In the genomic region with DNA sequence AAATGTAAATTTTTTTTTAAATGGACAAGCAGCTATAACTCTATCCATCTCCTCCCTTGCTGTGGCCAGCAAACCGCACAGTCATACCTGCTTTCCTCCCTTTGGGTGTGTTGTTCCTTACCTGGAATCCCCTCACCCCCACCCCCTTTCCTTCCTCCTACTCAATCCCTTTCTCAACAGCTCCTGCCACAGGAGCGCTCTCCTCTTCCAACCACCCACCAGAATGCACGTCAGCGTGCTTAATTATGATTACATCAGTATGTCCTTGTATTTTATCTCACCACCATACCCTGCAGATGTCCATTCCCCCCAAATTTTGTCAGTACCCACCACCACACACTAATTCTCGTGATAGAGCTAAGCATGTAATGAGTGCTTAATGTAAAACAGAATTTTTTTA, we compare ENCODE assay signal across 30 cellular contexts.
"Had no signal": no experiment of that assay in that cellular context is flagged by ENCODE, and none has a peak within 500 bp of the region (broad histone marks: within the 10 kb centered on the region; RNA-seq: fewer than 3 reads in every experiment).

No MANE protein-coding gene starts in this region.

- H3K9me3 ChIP-seq: ascending aorta, breast epithelium, Peyer's patch had no signal

- ATAC-seq: activated CD8-positive, alpha-beta T cell treated with anti-CD3 and anti-CD28 coated beads for 36 hours had no signal

- H3K27ac Mint-ChIP-seq: activated CD4-positive, alpha-beta T cell treated with anti-CD3 and anti-CD28 coated beads, Interleukin-2, amount 10 ng/mL, durations not matched to agents 24 days and 14 days; activated CD8-positive, alpha-beta T cell treated with anti-CD3 and anti-CD28 coated beads for 36 hours; activated naive CD4-positive, alpha-beta T cell treated with anti-CD3 and anti-CD28 coated beads, Interleukin-2, amount 50 U/mL, for 24 hours; activated naive CD8-positive, alpha-beta T cell treated with anti-CD3 and anti-CD28 coated beads, Interleukin-2, amount 10 ng/mL, durations not matched to agents 7 days and 5 days; activated T-cell treated with anti-CD3 and anti-CD28 coated beads, Interleukin-2, amount 50 U/mL, for 24 hours; activated T-helper 2 cell treated with anti-CD3 and anti-CD28 coated beads, Interferon-gamma antibody, Interleukin-2, Interleukin-4, amounts not matched to agents 10 μg/mL and 5 μg/mL and 100 μg/mL, durations not matched to agents 14 hours and 24 hours and 36 hours had no signal

- H3K4me1 Mint-ChIP-seq: activated CD4-positive, alpha-beta T cell treated with anti-CD3 and anti-CD28 coated beads, Interleukin-2, amount 10 ng/mL, durations not matched to agents 24 days and 14 days; activated naive CD4-positive, alpha-beta T cell treated with anti-CD3 and anti-CD28 coated beads, Interleukin-2, amount 50 U/mL, for 24 hours; activated naive CD8-positive, alpha-beta T cell treated with anti-CD3 and anti-CD28 coated beads, Interleukin-2, amount 10 ng/mL, durations not matched to agents 7 days and 5 days had no signal

- H3K4me2 ChIP-seq: KMS-11 had no signal

- H3K27ac ChIP-seq: ascending aorta, breast epithelium, KMS-11, Peyer's patch had no signal

- H3K9ac ChIP-seq: KMS-11 had no signal

- H3K27me3 Mint-ChIP-seq: activated naive CD4-positive, alpha-beta T cell treated with anti-CD3 and anti-CD28 coated beads, Interleukin-2, amount 50 U/mL, for 24 hours had no signal

- H3K36me3 ChIP-seq: ascending aorta, breast epithelium, Peyer's patch had no signal

- H3K9me3 Mint-ChIP-seq: activated CD4-positive, alpha-beta T cell treated with anti-CD3 and anti-CD28 coated beads, Interleukin-2, amount 10 ng/mL, durations not matched to agents 24 days and 14 days; activated CD8-positive, alpha-beta T cell treated with anti-CD3 and anti-CD28 coated beads for 36 hours; activated naive CD4-positive, alpha-beta T cell treated with anti-CD3 and anti-CD28 coated beads, Interleukin-2, amount 50 U/mL, for 24 hours; activated naive CD8-positive, alpha-beta T cell treated with anti-CD3 and anti-CD28 coated beads, Interleukin-2, amount 10 ng/mL, durations not matched to agents 7 days and 5 days; activated T-cell treated with anti-CD3 and anti-CD28 coated beads, Interleukin-2, amount 50 U/mL, for 24 hours; activated T-helper 2 cell treated with anti-CD3 and anti-CD28 coated beads, Interferon-gamma antibody, Interleukin-2, Interleukin-4, amounts not matched to agents 10 μg/mL and 5 μg/mL and 100 μg/mL, durations not matched to agents 14 hours and 24 hours and 36 hours had no signal

- H3K4me3 ChIP-seq: ascending aorta, breast epithelium, Peyer's patch had no signal

- H3K4me3 Mint-ChIP-seq: activated CD4-positive, alpha-beta T cell treated with anti-CD3 and anti-CD28 coated beads, Interleukin-2, amount 10 ng/mL, durations not matched to agents 24 days and 14 days; activated CD8-positive, alpha-beta T cell treated with anti-CD3 and anti-CD28 coated beads for 36 hours; activated naive CD4-positive, alpha-beta T cell treated with anti-CD3 and anti-CD28 coated beads, Interleukin-2, amount 50 U/mL, for 24 hours; activated naive CD8-positive, alpha-beta T cell treated with anti-CD3 and anti-CD28 coated beads, Interleukin-2, amount 10 ng/mL, durations not matched to agents 7 days and 5 days; activated T-cell treated with anti-CD3 and anti-CD28 coated beads, Interleukin-2, amount 50 U/mL, for 24 hours had no signal

- H3K36me3 Mint-ChIP-seq: activated naive CD4-positive, alpha-beta T cell treated with anti-CD3 and anti-CD28 coated beads, Interleukin-2, amount 50 U/mL, for 24 hours; activated naive CD8-positive, alpha-beta T cell treated with anti-CD3 and anti-CD28 coated beads, Interleukin-2, amount 10 ng/mL, durations not matched to agents 7 days and 5 days had no signal

- H3K4me1 ChIP-seq: ascending aorta, breast epithelium, Peyer's patch had no signal

- H3K27me3 ChIP-seq: ascending aorta, breast epithelium, Peyer's patch had no signal

- DNase-seq: activated CD4-positive, alpha-beta T cell treated with anti-CD3 and anti-CD28 coated beads, Interleukin-2, amount 10 ng/mL, durations not matched to agents 24 days and 14 days; activated CD4-positive, alpha-beta T cell treated with anti-CD3 and anti-CD28 coated beads, Interleukin-2, amount 50 U/mL, for 4 hours; activated CD8-positive, alpha-beta T cell treated with anti-CD3 and anti-CD28 coated beads for 36 hours; activated gamma-delta T cell; activated naive CD4-positive, alpha-beta T cell treated with Interleukin-2 at 50 U/mL for 16 hours; activated naive CD8-positive, alpha-beta T cell treated with anti-CD3 and anti-CD28 coated beads, Interleukin-2, amount 10 ng/mL, durations not matched to agents 7 days and 5 days; activated T-cell treated with anti-CD3 and anti-CD28 coated beads, Interleukin-2, amount 50 U/mL, for 24 hours; amygdala; cerebellar nuclear complex; NCI-H1105; NCI-H1417 treated with DMSO at 0.1 percent for 48 hours; NCI-H187 treated with DMSO at 0.1 percent for 48 hours; NCI-H2081; NCI-H2171 treated with DMSO at 0.1 percent for 48 hours; NCI-H2227 treated with DMSO at 0.1 percent for 48 hours; NCI-H446; NCI-H524; NCI-H748 treated with DMSO at 0.1 percent for 48 hours; NK-92 treated with Interleukin-12 subunit alpha and Interleukin-12 subunit beta, amount 100 ng/mL, for 24 hours; Peyer's patch; RPMI8226; SHP77 treated with DMSO at 0.1 percent for 48 hours; SW 1271; T-helper 1 cell; T1000 had no signal
